Comparison of ENCODE assay signal across 8 cellular contexts in genomic region chr12:40011775-40012129, GRCh38.
DNase-seq lines count a peak whose midpoint lies in the region; ATAC-seq, FAIRE-seq and TF ChIP-seq lines count a peak whose summit lies in the region.

No MANE protein-coding gene starts in this region.

- H3K27ac Mint-ChIP-seq in astrocyte (ENCODE audit: unreplicated experiment) = no peak overlapping the region

- H3K36me3 ChIP-seq in astrocyte (ENCODE audit: insufficient read depth, low read length) = no peaks in the 10 kb centered on the region
- H3K36me3 ChIP-seq in rectal smooth muscle tissue (ENCODE audit: control insufficient read depth, insufficient read depth, low read length) = no peaks in the 10 kb centered on the region

- H3K36me3 Mint-ChIP-seq in astrocyte (ENCODE audit: low read depth, unreplicated experiment) = no peaks in the 10 kb centered on the region

- H2AFZ ChIP-seq in astrocyte (ENCODE audit: low read depth, low read length) = peak overlapping the region; percentile 20

- no peaks in the 10 kb centered on the region for H3K79me2 ChIP-seq in astrocyte (ENCODE audit: insufficient read depth, low read length)

- H3K4me3 Mint-ChIP-seq in astrocyte (ENCODE audit: unreplicated experiment) = no peak overlapping the region

- no peak for FAIRE-seq in astrocyte (lab: Jason Lieb, UNC)

- H3K4me3 ChIP-seq in astrocyte (ENCODE audit: insufficient read depth, low read depth, low read length) (no peak overlapping the region), rectal smooth muscle tissue (ENCODE audit: low read length) (peak overlapping the region; percentile 38)

- H3K9me3 Mint-ChIP-seq in astrocyte (ENCODE audit: unreplicated experiment) = no peaks in the 10 kb centered on the region

- no peaks in the 10 kb centered on the region for H3K9me3 ChIP-seq in astrocyte (ENCODE audit: insufficient read depth, low read depth, low read length)

- peak; percentile 33 for ATAC-seq in GM19438 (IDR thresholded peaks at IDR 0.05; ENCODE audit: low read depth, unreplicated experiment)
- ATAC-seq in HG03039 (IDR thresholded peaks at IDR 0.05; ENCODE audit: unreplicated experiment) = peak; percentile 10

- TF ChIP-seq CTCF in astrocyte (IDR thresholded peaks at IDR 0.05; ENCODE audit: insufficient read depth, low read depth, low read length) = no peak

- peak overlapping the region; percentile 46 for H3K4me2 ChIP-seq in astrocyte (ENCODE audit: low read length)

- no peaks in the 10 kb centered on the region for H3K27me3 Mint-ChIP-seq in astrocyte (ENCODE audit: low read depth, unreplicated experiment)

- no peak for DNase-seq in astrocyte (ENCODE audit: low read depth)
- DNase-seq in hypothalamus (lab: John Stamatoyannopoulos, UW) = no peak
- DNase-seq in NCI-H2029 treated with DMSO at 0.1 percent for 48 hours (lab: John Stamatoyannopoulos, UW) = no peak
- no peak for DNase-seq in stimulated activated CD4-positive, alpha-beta T cell treated with anti-CD3 and anti-CD28 coated beads, Interleukin-2, amount 100 ng/mL, for 48 hours
- DNase-seq in caudate nucleus (lab: John Stamatoyannopoulos, UW) = no peak

- H3K4me1 ChIP-seq in astrocyte (ENCODE audit: insufficient read depth, low read length) = no peaks in the 10 kb centered on the region
- H3K4me1 ChIP-seq in rectal smooth muscle tissue (ENCODE audit: control insufficient read depth, insufficient read depth, low read length) = peaks cover 6% of the 10 kb centered on the region

- H3K4me1 Mint-ChIP-seq in astrocyte (ENCODE audit: low read depth, unreplicated experiment) = peaks cover 7% of the 10 kb centered on the region

- H3K27ac ChIP-seq in astrocyte (ENCODE audit: low read depth, low read length) (no peak overlapping the region), rectal smooth muscle tissue (ENCODE audit: low read depth, low read length) (no peak overlapping the region), caudate nucleus (ENCODE audit: low read depth, low read length) (no peak overlapping the region)

- no peaks in the 10 kb centered on the region for H4K20me1 ChIP-seq in astrocyte (ENCODE audit: insufficient read depth, low read length)

- no peak overlapping the region for H3K9ac ChIP-seq in astrocyte (ENCODE audit: low read length)
- no peak overlapping the region for H3K9ac ChIP-seq in rectal smooth muscle tissue (ENCODE audit: low read length)

- H3K27me3 ChIP-seq in astrocyte (ENCODE audit: insufficient read depth, low read length) = no peaks in the 10 kb centered on the region
- H3K27me3 ChIP-seq in rectal smooth muscle tissue (ENCODE audit: control insufficient read depth, insufficient read depth, low read length) = no peaks in the 10 kb centered on the region
